ENCODE assay signal across 8 cellular contexts in the genomic region with DNA sequence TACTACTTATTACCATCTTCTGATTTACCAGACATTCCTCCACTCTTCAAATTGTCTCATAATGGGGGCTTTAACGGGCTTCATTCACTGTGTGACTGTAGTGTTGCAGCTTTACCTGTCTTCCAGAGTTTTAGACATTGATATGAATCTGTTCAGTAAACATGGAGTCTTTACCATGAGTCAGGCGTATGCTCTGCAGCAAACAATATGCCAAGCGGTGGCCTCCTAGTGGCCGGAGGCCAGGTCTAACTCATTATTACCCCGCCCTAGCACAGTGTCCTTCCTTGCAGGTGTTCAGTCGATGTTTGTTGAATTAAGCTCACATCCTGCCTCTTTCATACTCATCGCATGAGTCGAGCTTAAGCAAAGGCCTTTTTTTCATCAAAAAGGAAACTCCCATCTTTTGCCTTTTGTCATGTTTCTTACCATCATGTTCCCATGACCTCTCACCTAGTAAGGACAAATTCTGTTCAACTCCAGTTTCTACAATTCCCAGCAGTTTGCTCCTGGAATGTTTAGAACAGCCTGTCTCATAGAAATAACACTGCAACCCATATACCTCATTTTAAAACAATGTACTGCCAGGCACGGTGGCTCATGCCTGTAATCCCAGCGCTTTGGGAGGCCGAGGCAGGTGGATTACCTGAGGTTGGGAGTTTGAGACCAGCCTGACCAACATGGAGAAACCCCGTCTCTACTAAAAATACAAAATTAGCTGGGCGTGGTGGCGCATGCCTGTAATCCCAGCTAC. TPM values are rescaled to one million over a fixed set of nuclear protein-coding genes. Genes with fewer than 3 reads are reported as not detected.
A peak's percentile ranks its signal among the peaks of the same experiment; 100 is the strongest.
DNase-seq lines count a peak whose midpoint lies in the region; ATAC-seq and TF ChIP-seq lines count a peak whose summit lies in the region.

No MANE protein-coding gene starts in this region.

- H3K4me1 ChIP-seq in thyroid gland = peaks cover 9 to 43% of the 10 kb centered on the region in 2 donors

- peak; percentile 98 for DNase-seq in DMS53 (lab: John Stamatoyannopoulos, UW)
- peak; percentile 89 for DNase-seq in SW480 (ENCODE audit: low spot score)
- peak; percentile 97 for DNase-seq in astrocyte of the spinal cord (ENCODE audit: low read depth, low spot score)
- DNase-seq in left lobe of liver (ENCODE audit: low spot score) = peak; percentile 40
- no peak for DNase-seq in thyroid gland
- DNase-seq in substantia nigra (lab: John Stamatoyannopoulos, UW) = no peak

- TF ChIP-seq POLR2A in thyroid gland (IDR thresholded peaks at IDR 0.05) = no peak

- H3K4me3 ChIP-seq in astrocyte of the spinal cord (ENCODE audit: low read depth, low read length) = no peak overlapping the region
- H3K4me3 ChIP-seq in thyroid gland (replicated peaks in 1 of 3) = no peak overlapping the region

- H3K27ac ChIP-seq in thyroid gland (peak overlapping the region in 2 of 3 donors; percentile 46 to 59), substantia nigra (ENCODE audit: low read depth, low read length, poor library complexity, severe bottlenecking) (no peak overlapping the region)

- ATAC-seq in HG03354 (IDR thresholded peaks at IDR 0.05; ENCODE audit: poor library complexity, severe bottlenecking, unreplicated experiment) (peak; percentile 68), left lobe of liver (peak; percentile 27), HG03095 (IDR thresholded peaks at IDR 0.05; ENCODE audit: unreplicated experiment) (no peak)

- TF ChIP-seq CTCF in astrocyte of the spinal cord (IDR thresholded peaks at IDR 0.05; ENCODE audit: low read depth, low read length) (peak; percentile 64), thyroid gland (IDR thresholded peaks at IDR 0.05) (peak in 3 of 6 experiments; percentile 11 to 30 (median 20))

- in situ Hi-C loops in astrocyte of the spinal cord (cut with HindIII; ENCODE audit: low sequenced_read_pairs) = no loop called here

- intact Hi-C loops in thyroid gland (cut with DNase I) = no loop called here

- no peaks in the 10 kb centered on the region for H3K27me3 ChIP-seq in thyroid gland

- no peaks in the 10 kb centered on the region for H3K36me3 ChIP-seq in thyroid gland

- 75 to 80% methylated on average over 14 of the region's 14 CpGs for WGBS in thyroid gland, 2 donors

- H3K9me3 ChIP-seq in thyroid gland = no peaks in the 10 kb centered on the region

RNA-seq across cellular contexts. Expression of a gene that starts 39.4 kb away (rescaled TPM):
- total RNA-seq in left lobe of liver (6.2 TPM), thyroid gland (10 to 100 TPM; 11.2 to 28.4 (median 17.9) TPM)

RNA-seq across cellular contexts. Expression of a gene that starts 39.6 kb away (rescaled TPM):
- total RNA-seq in left lobe of liver (16.4 TPM), thyroid gland (100 to 1,000 TPM in 1 of 4 donors, 10 to 100 TPM in 3; 40.0 to 200 (median 55.7) TPM)

Comparison
In these comparisons a context has a peak if more than half of its experiments do, and no peak if none do; other contexts are left out.
1. DNase-seq: peak in DMS53 (single experiment), SW480 (single experiment), astrocyte of the spinal cord (single experiment) and left lobe of liver (single experiment); none in thyroid gland (0 of 2) and substantia nigra (0 of 49).